In genomic region chr4:110586137-110586850, GRCh38 we compare ENCODE assay signal across 8 cellular contexts. TPM values are rescaled to one million over a fixed set of nuclear protein-coding genes. Genes with fewer than 3 reads are reported as not detected.
A peak's percentile ranks its signal among the peaks of the same experiment; 100 is the strongest.
DNase-seq lines count a peak whose midpoint lies in the region; ATAC-seq and TF ChIP-seq lines count a peak whose summit lies in the region.

No MANE protein-coding gene starts in this region.

- H4K8ac ChIP-seq in H9 (replicated peaks; ENCODE audit: insufficient read length, low read depth, low read length): no peak overlapping the region

- no peaks in the 10 kb centered on the region for H3K36me3 ChIP-seq in A673 (ENCODE audit: insufficient read depth, low read length, poor library complexity, severe bottlenecking)
- no peaks in the 10 kb centered on the region for H3K36me3 ChIP-seq in transverse colon

- H3K9ac ChIP-seq in H9 (ENCODE audit: extremely low read depth, insufficient read length, low read length): no peak overlapping the region

- no CpG with 5 or more reads among the region's 6 CpGs for WGBS in H9 (ENCODE audit: extremely low coverage, insufficient read length, low lambda C conversion rate)
- 11 to 18% methylated on average over 6 of the region's 6 CpGs for WGBS in transverse colon (ENCODE audit: low coverage in 1 of 2), 2 donors

- H2AFZ ChIP-seq in H9 (ENCODE audit: low read length): no peak overlapping the region

- H3K27me3 Mint-ChIP-seq in H9 (ENCODE audit: low read depth): no peaks in the 10 kb centered on the region; the same call in 1 of the 2 replicates
- peaks cover 0 to 5% of the 10 kb centered on the region in 2 donors for H3K27me3 Mint-ChIP-seq in natural killer cell treated with Interleukin-12 subunit alpha and Interleukin-12 subunit beta and Interleukin-15 and Interleukin-18, amount 100 ng/mL, for 72 hours

- no peaks in the 10 kb centered on the region for H3K9me3 Mint-ChIP-seq in H9
- no peaks in the 10 kb centered on the region for H3K9me3 Mint-ChIP-seq in natural killer cell treated with Interleukin-12 subunit alpha and Interleukin-12 subunit beta and Interleukin-15 and Interleukin-18, amount 100 ng/mL, for 72 hours

- no peak overlapping the region for H2BK12ac ChIP-seq in H9 (ENCODE audit: insufficient read length, low read depth, low read length)

- TF ChIP-seq CTCF in A673 (conservative IDR thresholded peaks at IDR 0.05; ENCODE audit: low read depth, low read length) (peak; percentile 71), H9 (conservative IDR thresholded peaks at IDR 0.05) (peak; percentile 66), transverse colon (IDR thresholded peaks at IDR 0.05) (peak in 3 of 5 experiments; percentile 14 to 30 (median 27))

- H2AK5ac ChIP-seq in H9 (ENCODE audit: insufficient read length, low read length): no peak overlapping the region

- H3K4ac ChIP-seq in H9 (ENCODE audit: low read depth, low read length): no peak overlapping the region

- no peak for TF ChIP-seq POLR2A in transverse colon (IDR thresholded peaks at IDR 0.05)

- no peaks in the 10 kb centered on the region for H3K4me1 ChIP-seq in A673 (ENCODE audit: insufficient read depth, low read length, poor library complexity, severe bottlenecking)
- H3K4me1 ChIP-seq in H9 (ENCODE audit: insufficient read depth, low read length): no peaks in the 10 kb centered on the region
- H3K4me1 ChIP-seq in transverse colon: no peaks in the 10 kb centered on the region

- H3K9me3 ChIP-seq in A673 (ENCODE audit: low read depth, low read length, poor library complexity, severe bottlenecking): no peaks in the 10 kb centered on the region
- H3K9me3 ChIP-seq in H9 (ENCODE audit: control insufficient read depth, low read depth, low read length): no peaks in the 10 kb centered on the region
- H3K9me3 ChIP-seq in transverse colon: no peaks in the 10 kb centered on the region

- H3K4me2 ChIP-seq in H9 (ENCODE audit: insufficient read depth, insufficient read length, low read length): no peak overlapping the region

- no peak overlapping the region for H3K14ac ChIP-seq in H9 (ENCODE audit: insufficient read depth, low read length)

- ATAC-seq in SK-N-SH treated with all-trans-retinoic acid at 6 μM for 48 hours: peak; percentile 92
- ATAC-seq in natural killer cell treated with Interleukin-12 subunit alpha and Interleukin-12 subunit beta and Interleukin-15 and Interleukin-18, amount 100 ng/mL, for 72 hours: no peak
- ATAC-seq in GM18861 (IDR thresholded peaks at IDR 0.05; ENCODE audit: unreplicated experiment): no peak

- no peak overlapping the region for H4K5ac ChIP-seq in H9 (ENCODE audit: insufficient read length, low read depth, low read length)

- no peaks in the 10 kb centered on the region for H3K79me1 ChIP-seq in H9 (ENCODE audit: insufficient read depth, low read depth, low read length, poor library complexity, severe bottlenecking)

- H3K79me2 ChIP-seq in H9 (ENCODE audit: insufficient read depth, low read length): no peaks in the 10 kb centered on the region

- no peaks in the 10 kb centered on the region for H3K23me2 ChIP-seq in H9 (ENCODE audit: insufficient read length, low read depth, low read length, poor library complexity, severe bottlenecking)

- no peak for TF ChIP-seq EP300 in transverse colon (IDR thresholded peaks at IDR 0.05; ENCODE audit: low read depth)

- H3K4me3 ChIP-seq in A673 (ENCODE audit: low read depth, low read length, poor library complexity, severe bottlenecking) (peak overlapping the region; percentile 34), transverse colon (no peak overlapping the region)

- H2BK5ac ChIP-seq in H9 (ENCODE audit: insufficient read length, low read length): no peak overlapping the region

- H2BK20ac ChIP-seq in H9 (ENCODE audit: low read depth, low read length, poor library complexity, severe bottlenecking): no peak overlapping the region

- DNase-seq in A673 (ENCODE audit: low spot score) (peak; percentile 86), H9 (no peak), germinal center (ENCODE audit: low spot score) (peak; percentile 8), transverse colon (no peak)
- DNase-seq in natural killer cell treated with Interleukin-12 subunit alpha and Interleukin-12 subunit beta and Interleukin-15 and Interleukin-18, amount 100 ng/mL, for 72 hours (ENCODE audit: low spot score): no peak
- DNase-seq in stimulated activated CD4-positive, alpha-beta T cell treated with anti-CD3 and anti-CD28 coated beads, Interleukin-2, amount 100 ng/mL, for 48 hours: no peak

- intact Hi-C loops in A673 (cut with micrococcal nuclease; ENCODE audit: unreplicated experiment): no loop called here
- intact Hi-C loops in transverse colon (cut with DNase I; ENCODE audit: low total_unique reads): no loop called here

- H3K27ac Mint-ChIP-seq in H9: no peak overlapping the region
- no peak overlapping the region for H3K27ac Mint-ChIP-seq in natural killer cell treated with Interleukin-12 subunit alpha and Interleukin-12 subunit beta and Interleukin-15 and Interleukin-18, amount 100 ng/mL, for 72 hours

- peaks cover 3% of the 10 kb centered on the region in 2 experiments; a peak in 3 of 4 replicates for H3K4me1 Mint-ChIP-seq in H9
- no peaks in the 10 kb centered on the region for H3K4me1 Mint-ChIP-seq in natural killer cell treated with Interleukin-12 subunit alpha and Interleukin-12 subunit beta and Interleukin-15 and Interleukin-18, amount 100 ng/mL, for 72 hours (ENCODE audit: low read depth in 2 of 2)

- H4K91ac ChIP-seq in H9 (ENCODE audit: insufficient read length, low read depth, low read length): no peak overlapping the region

- H3T11ph ChIP-seq in H9 (ENCODE audit: low read length): no peak overlapping the region

- H3K27me3 ChIP-seq in A673 (replicated peaks; ENCODE audit: insufficient read depth, low read depth, low read length, poor library complexity) (no peaks in the 10 kb centered on the region), H9 (ENCODE audit: insufficient read depth, low read length) (no peaks in the 10 kb centered on the region), transverse colon (no peaks in the 10 kb centered on the region)

- POLR2A ChIA-PET in A673 (lab: Charles Lee; ENCODE audit: low non-redundant PET): no interaction called here

- H3K27ac ChIP-seq in A673 (ENCODE audit: low read depth, low read length, poor library complexity, severe bottlenecking): no peak overlapping the region
- no peak overlapping the region for H3K27ac ChIP-seq in H9 (ENCODE audit: insufficient read length, low read depth, low read length)
- H3K27ac ChIP-seq in transverse colon: no peak overlapping the region

- peaks cover 0 to 1% (median 0%) of the 10 kb centered on the region in 3 experiments; a peak in 1 of 7 replicates for H3K36me3 Mint-ChIP-seq in H9 (ENCODE audit: insufficient read depth in 1 of 3, low read depth in 3 of 3)
- H3K36me3 Mint-ChIP-seq in natural killer cell treated with Interleukin-12 subunit alpha and Interleukin-12 subunit beta and Interleukin-15 and Interleukin-18, amount 100 ng/mL, for 72 hours: no peaks in the 10 kb centered on the region

- no peaks in the 10 kb centered on the region for H4K20me1 ChIP-seq in H9 (ENCODE audit: control insufficient read depth, insufficient read depth, insufficient read length)

- in situ Hi-C loops in transverse colon (cut with MboI; ENCODE audit: low pct_ligation_motif_present in 1 of 4, low pct_unique_long_range_greater_than_20kb in 1 of 4, low sequenced_read_pairs in 3 of 4): no loop called here

- BruUV-seq in A673 (replicated peaks; lab: Mats Ljungman, UMichigan): no TSS peak

- no peak overlapping the region for H3K4me3 Mint-ChIP-seq in H9
- H3K4me3 Mint-ChIP-seq in natural killer cell treated with Interleukin-12 subunit alpha and Interleukin-12 subunit beta and Interleukin-15 and Interleukin-18, amount 100 ng/mL, for 72 hours: no peak overlapping the region

- H3K18ac ChIP-seq in H9 (ENCODE audit: insufficient read length, low read depth, low read length): no peak overlapping the region

- H2BK15ac ChIP-seq in H9 (ENCODE audit: low read depth, low read length): no peak overlapping the region

- H3K56ac ChIP-seq in H9 (ENCODE audit: insufficient read length, low read depth, low read length): no peak overlapping the region

- no peak overlapping the region for H3K23ac ChIP-seq in H9 (ENCODE audit: insufficient read length, low read depth, low read length)

- no peak overlapping the region for H2BK120ac ChIP-seq in H9 (ENCODE audit: low read depth, low read length, poor library complexity, severe bottlenecking)

- CTCF ChIA-PET in A673 (lab: Charles Lee): interaction anchor here (0.6 to 1.7 kb wide), 4 partner anchors 242 to 573 kb away, joined by 3 to 8 read pairs (median 4); no protein-coding TSS in a partner anchor

TF ChIP-seq in SK-N-SH treated with all-trans-retinoic acid at 6 μM for 48 hours, 23 proteins besides CTCF, POLR2A, EP300 and RAD21 (continues in another document):
- no peak for TF ChIP-seq SNAI2 (CRISPR knock-in tag; IDR thresholded peaks at IDR 0.05)
- TF ChIP-seq ZFP3 (CRISPR knock-in tag; IDR thresholded peaks at IDR 0.05): no peak
- TF ChIP-seq TSHZ2 (CRISPR knock-in tag; IDR thresholded peaks at IDR 0.05): no peak
- no peak for TF ChIP-seq OSR1 (CRISPR knock-in tag; IDR thresholded peaks at IDR 0.05)
- no peak for TF ChIP-seq TOX (CRISPR knock-in tag; IDR thresholded peaks at IDR 0.05; ENCODE audit: borderline replicate concordance)
- no peak for TF ChIP-seq ARNTL (CRISPR knock-in tag; IDR thresholded peaks at IDR 0.05; ENCODE audit: borderline replicate concordance, low read depth)

RNA-seq across cellular contexts. Expression of gene PITX2, which starts 36.6 kb away (rescaled TPM):
- 0.90 and 2.0 TPM in 2 replicates for total RNA-seq in A673 (2021)
- total RNA-seq in H9 (2021): 7.5 and 8.5 TPM in 2 replicates
- total RNA-seq in transverse colon: 10 to 100 TPM; 15.0 to 34.4 (median 24.5) TPM
- not detected for total RNA-seq in natural killer cell treated with Interleukin-12 subunit alpha and Interleukin-12 subunit beta and Interleukin-15 and Interleukin-18, amount 100 ng/mL, for 72 hours

Comparison
In these comparisons a context has a peak if more than half of its experiments do, and no peak if none do; other contexts are left out.
1. DNase-seq: peak in A673 (single experiment) and germinal center (single experiment); none in H9 (single experiment), transverse colon (single experiment), natural killer cell treated with Interleukin-12 subunit alpha and Interleukin-12 subunit beta and Interleukin-15 and Interleukin-18, amount 100 ng/mL, for 72 hours (single experiment) and stimulated activated CD4-positive, alpha-beta T cell treated with anti-CD3 and anti-CD28 coated beads, Interleukin-2, amount 100 ng/mL, for 48 hours (0 of 2).
2. Peak in every context shown above with its lines, with median percentiles within 50 percentile points of each other: CTCF ChIP-seq.